In genomic region chr17:39450051-39450450, GRCh38 we compare ENCODE assay signal across 9 cellular contexts. TPM values are rescaled to one million over a fixed set of nuclear protein-coding genes. Genes with fewer than 3 reads are reported as not detected.
DNase-seq lines count a peak whose midpoint lies in the region; ATAC-seq, FAIRE-seq and TF ChIP-seq lines count a peak whose summit lies in the region.
"Had no signal": no experiment of that assay in that cellular context is flagged by ENCODE, and none has a peak within 500 bp of the region (broad histone marks: within the 10 kb centered on the region; RNA-seq: fewer than 3 reads in every experiment).

No MANE protein-coding gene starts in this region.

- H3K27me3 ChIP-seq in OCI-LY3 (ENCODE audit: low read depth, low read length) (no peaks in the 10 kb centered on the region), endothelial cell of umbilical vein (ENCODE audit: control insufficient read depth in 2 of 2, insufficient read depth in 2 of 2, low read length in 2 of 2) (no peaks in the 10 kb centered on the region)

- H3K4me2 ChIP-seq in OCI-LY3 (ENCODE audit: low read length) = peak overlapping the region; percentile 73
- peak overlapping the region; percentile 96 for H3K4me2 ChIP-seq in endothelial cell of umbilical vein (ENCODE audit: insufficient read depth, low read length)

- H3K79me2 ChIP-seq in OCI-LY3 (ENCODE audit: low read length) (peaks cover 54% of the 10 kb centered on the region), endothelial cell of umbilical vein (ENCODE audit: control insufficient read depth, insufficient read depth, low read length) (peaks cover 35% of the 10 kb centered on the region)

- CTCF ChIA-PET in endothelial cell of umbilical vein (lab: Charles Lee) = interaction anchor here (2.6 to 3.2 kb wide), 2 partner anchors 12 to 171 kb away, joined by 8 to 35 read pairs; partner anchors contain the start of gene CDK12

- H4K20me1 ChIP-seq in OCI-LY3 (ENCODE audit: insufficient read depth, low read length) (no peaks in the 10 kb centered on the region), endothelial cell of umbilical vein (replicated peaks; ENCODE audit: control insufficient read depth, extremely low read depth, insufficient read depth, low read length) (no peaks in the 10 kb centered on the region)

- no peak overlapping the region for H3K27ac ChIP-seq in OCI-LY3 (ENCODE audit: low read length)
- peak overlapping the region; percentile 84 for H3K27ac ChIP-seq in endothelial cell of umbilical vein (ENCODE audit: insufficient read depth, low read depth, low read length)

- H3K36me3 ChIP-seq in OCI-LY3 (replicated peaks; ENCODE audit: low read depth, low read length) = peaks cover 2% of the 10 kb centered on the region
- peaks cover 4 to 7% of the 10 kb centered on the region in 2 experiments for H3K36me3 ChIP-seq in endothelial cell of umbilical vein (ENCODE audit: control insufficient read depth in 2 of 2, extremely low read depth in 1 of 2, insufficient read depth in 2 of 2, low read length in 2 of 2)

- H3K4me1 ChIP-seq in OCI-LY3 (ENCODE audit: low read length) (peaks cover 29% of the 10 kb centered on the region), endothelial cell of umbilical vein (ENCODE audit: control insufficient read depth, extremely low read depth, insufficient read depth, low read length) (peaks cover 12% of the 10 kb centered on the region)

- no peak for FAIRE-seq in endothelial cell of umbilical vein (lab: Jason Lieb, UNC)

- H3K9ac ChIP-seq in OCI-LY3 (ENCODE audit: low read length) (peak overlapping the region; percentile 94), endothelial cell of umbilical vein (replicated peaks; ENCODE audit: extremely low read depth, insufficient read depth, low read length) (peak overlapping the region; percentile 99)

- no TSS peak for BruUV-seq in endothelial cell of umbilical vein (replicated peaks; lab: Mats Ljungman, UMichigan)

- intact Hi-C loops in endothelial cell of umbilical vein (cut with micrococcal nuclease) = no loop called here
- intact Hi-C loops in posterior vena cava (cut with DNase I) = no loop called here

- no peaks in the 10 kb centered on the region for H3K9me1 ChIP-seq in endothelial cell of umbilical vein (replicated peaks; ENCODE audit: control insufficient read depth, extremely low read depth, insufficient read depth, low read length)

- no peak for TF ChIP-seq CTCF in OCI-LY3 (IDR thresholded peaks at IDR 0.05; ENCODE audit: low read depth, low read length)
- no peak for TF ChIP-seq CTCF in endothelial cell of umbilical vein (IDR thresholded peaks at IDR 0.05; ENCODE audit: extremely low read depth in 1 of 2, insufficient read depth in 1 of 2, low read depth in 1 of 2, low read length in 2 of 2)

- H3K9me3 ChIP-seq in OCI-LY3 (ENCODE audit: insufficient read depth, low read length) = no peaks in the 10 kb centered on the region
- H3K9me3 ChIP-seq in endothelial cell of umbilical vein (replicated peaks; ENCODE audit: control insufficient read depth, insufficient read depth, low read length) = no peaks in the 10 kb centered on the region

- DNase-seq in Daoy (ENCODE audit: low read depth) (peak; percentile 11), endothelial cell of umbilical vein (ENCODE audit: low read depth, low spot score) (no peak), posterior vena cava (ENCODE audit: low spot score) (peak; percentile 55), OCI-M2 (lab: John Stamatoyannopoulos, UW; ENCODE audit: unreplicated experiment) (no peak), GM19238 (ENCODE audit: insufficient read length, low spot score) (no peak), kidney glomerular epithelial cell (lab: John Stamatoyannopoulos, UW) (no peak)
- DNase-seq: substantia nigra had no signal

- dilution Hi-C loops in endothelial cell of umbilical vein (cut with MboI; ENCODE audit: extremely low pct_ligation_motif_present, low sequenced_read_pairs) = no loop called here

- peak overlapping the region; percentile 94 for H3K4me3 ChIP-seq in OCI-LY3 (ENCODE audit: low read length)
- H3K4me3 ChIP-seq in endothelial cell of umbilical vein (replicated peaks in 1 of 3; ENCODE audit: insufficient read depth in 1 of 3, low read depth in 1 of 3, low read length in 3 of 3) = peak overlapping the region; percentile 72 to 94 (median 88)

- POLR2A ChIA-PET in endothelial cell of umbilical vein (lab: Charles Lee) = interaction anchor here (1.9 kb wide), 1 partner anchor 12 kb away, joined by 45 read pairs; the partner anchor contains the start of gene CDK12

- no peak for TF ChIP-seq POLR2A in endothelial cell of umbilical vein (IDR thresholded peaks at IDR 0.05; ENCODE audit: low read depth, low read length)

- ATAC-seq in HG02840 (IDR thresholded peaks at IDR 0.05; ENCODE audit: low FRiP score, unreplicated experiment) = no peak

- H2AFZ ChIP-seq in OCI-LY3 (ENCODE audit: low read depth, low read length) (no peak overlapping the region), endothelial cell of umbilical vein (ENCODE audit: low read depth, low read length) (no peak overlapping the region)

TF ChIP-seq in endothelial cell of umbilical vein, 7 proteins besides CTCF, POLR2A, EP300 and RAD21:
- TF ChIP-seq EZH2 (IDR thresholded peaks at IDR 0.05; ENCODE audit: borderline replicate concordance, low read depth, low read length, severe bottlenecking) = no peak
- TF ChIP-seq JUN (IDR thresholded peaks at IDR 0.05; ENCODE audit: borderline replicate concordance, insufficient read depth, insufficient read length, low read depth) = no peak
- no peak for TF ChIP-seq POLR2AphosphoS5 (IDR thresholded peaks at IDR 0.05; ENCODE audit: insufficient read depth, low read depth, low read length)
- no peak for TF ChIP-seq FOS (IDR thresholded peaks at IDR 0.05; ENCODE audit: borderline replicate concordance, insufficient read depth, low read length)
- TF ChIP-seq, protein P1, sequence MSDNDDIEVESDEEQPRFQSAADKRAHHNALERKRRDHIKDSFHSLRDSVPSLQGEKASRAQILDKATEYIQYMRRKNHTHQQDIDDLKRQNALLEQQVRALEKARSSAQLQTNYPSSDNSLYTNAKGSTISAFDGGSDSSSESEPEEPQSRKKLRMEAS (IDR thresholded peaks at IDR 0.05; ENCODE audit: insufficient read depth, insufficient read length) = no peak
- TF ChIP-seq MYC (IDR thresholded peaks at IDR 0.05; ENCODE audit: low read depth, low read length) = no peak
- TF ChIP-seq GATA2 (IDR thresholded peaks at IDR 0.05; ENCODE audit: insufficient read depth, insufficient read length, low read depth, low read length) = no peak
TF ChIP-seq in endothelial cell of umbilical vein: peak in this region for 0.

RNA-seq across cellular contexts. Expression of gene MED1, which starts 1.0 kb away (rescaled TPM):
- 8.4 and 9.5 TPM in 2 replicates for total RNA-seq in Daoy (2014; rRNA removed; shearing (Covaris generic))
- total RNA-seq in endothelial cell of umbilical vein (39.8 and 46.2 TPM in 2 replicates), posterior vena cava (10 to 100 TPM; 26.4 to 27.1 TPM)
- polyA plus RNA-seq in endothelial cell of umbilical vein = 18.2 and 19.8 TPM in 2 replicates
- polyA plus RNA-seq in endothelial cell of umbilical vein (2011; cell fraction: cytosol; rRNA removed) = 21.1 and 21.3 TPM in 2 replicates
- 29.2 and 33.3 TPM in 2 replicates for polyA plus RNA-seq in endothelial cell of umbilical vein (2011; cell fraction: nucleus; rRNA removed)
- polyA plus RNA-seq in endothelial cell of umbilical vein (2012) = 32.3 and 39.3 TPM in 2 replicates
- 44.2 and 50.2 TPM in 2 replicates for polyA minus RNA-seq in endothelial cell of umbilical vein
- polyA minus RNA-seq in endothelial cell of umbilical vein (2011; cell fraction: cytosol; rRNA and poly(A)+ RNA removed) = 32.2 TPM
- 33.3 and 49.1 TPM in 2 replicates for polyA minus RNA-seq in endothelial cell of umbilical vein (2011; cell fraction: nucleus; rRNA and poly(A)+ RNA removed)

RNA-seq across cellular contexts. Expression of gene CDK12, which starts 11.2 kb away (rescaled TPM):
- total RNA-seq in Daoy (2014; rRNA removed; shearing (Covaris generic)) = 16.2 and 19.1 TPM in 2 replicates
- 53.9 and 55.4 TPM in 2 replicates for total RNA-seq in endothelial cell of umbilical vein
- polyA plus RNA-seq in endothelial cell of umbilical vein = 14.2 and 14.6 TPM in 2 replicates
- 12.6 and 13.0 TPM in 2 replicates for polyA plus RNA-seq in endothelial cell of umbilical vein (2011; cell fraction: cytosol; rRNA removed)
- polyA plus RNA-seq in endothelial cell of umbilical vein (2011; cell fraction: nucleus; rRNA removed) = 54.8 and 58.3 TPM in 2 replicates
- 25.7 and 34.9 TPM in 2 replicates for polyA plus RNA-seq in endothelial cell of umbilical vein (2012)
- 60.0 and 76.1 TPM in 2 replicates for polyA minus RNA-seq in endothelial cell of umbilical vein
- 47.3 TPM for polyA minus RNA-seq in endothelial cell of umbilical vein (2011; cell fraction: cytosol; rRNA and poly(A)+ RNA removed)
- 75.0 and 103 TPM in 2 replicates for polyA minus RNA-seq in endothelial cell of umbilical vein (2011; cell fraction: nucleus; rRNA and poly(A)+ RNA removed)
- 10 to 100 TPM; 37.6 to 40.8 TPM for total RNA-seq in posterior vena cava

RNA-seq across cellular contexts. Expression of gene FBXL20, which starts 48.6 kb away (rescaled TPM):
- 2.1 and 8.2 TPM in 2 replicates for total RNA-seq in Daoy (2014; rRNA removed; shearing (Covaris generic))
- total RNA-seq in endothelial cell of umbilical vein (14.8 and 18.0 TPM in 2 replicates), posterior vena cava (10 to 100 TPM; 13.7 to 15.4 TPM)
- polyA plus RNA-seq in endothelial cell of umbilical vein = 4.6 and 4.8 TPM in 2 replicates
- polyA plus RNA-seq in endothelial cell of umbilical vein (2011; cell fraction: cytosol; rRNA removed) = 3.4 and 3.5 TPM in 2 replicates
- polyA plus RNA-seq in endothelial cell of umbilical vein (2011; cell fraction: nucleus; rRNA removed) = 10.3 and 10.7 TPM in 2 replicates
- 3.7 and 5.4 TPM in 2 replicates for polyA plus RNA-seq in endothelial cell of umbilical vein (2012)
- polyA minus RNA-seq in endothelial cell of umbilical vein = 20.7 and 27.8 TPM in 2 replicates
- 9.1 TPM for polyA minus RNA-seq in endothelial cell of umbilical vein (2011; cell fraction: cytosol; rRNA and poly(A)+ RNA removed)
- polyA minus RNA-seq in endothelial cell of umbilical vein (2011; cell fraction: nucleus; rRNA and poly(A)+ RNA removed) = 11.5 and 14.4 TPM in 2 replicates

Comparison
In these comparisons a context has a peak if more than half of its experiments do, and no peak if none do; other contexts are left out.
1. DNase-seq: peak in Daoy (single experiment) and posterior vena cava (single experiment); none in endothelial cell of umbilical vein (single experiment), OCI-M2 (single experiment), GM19238 (single experiment) and kidney glomerular epithelial cell (single experiment).